ENCODE assay signal across 1 cellular context in the genomic region with DNA sequence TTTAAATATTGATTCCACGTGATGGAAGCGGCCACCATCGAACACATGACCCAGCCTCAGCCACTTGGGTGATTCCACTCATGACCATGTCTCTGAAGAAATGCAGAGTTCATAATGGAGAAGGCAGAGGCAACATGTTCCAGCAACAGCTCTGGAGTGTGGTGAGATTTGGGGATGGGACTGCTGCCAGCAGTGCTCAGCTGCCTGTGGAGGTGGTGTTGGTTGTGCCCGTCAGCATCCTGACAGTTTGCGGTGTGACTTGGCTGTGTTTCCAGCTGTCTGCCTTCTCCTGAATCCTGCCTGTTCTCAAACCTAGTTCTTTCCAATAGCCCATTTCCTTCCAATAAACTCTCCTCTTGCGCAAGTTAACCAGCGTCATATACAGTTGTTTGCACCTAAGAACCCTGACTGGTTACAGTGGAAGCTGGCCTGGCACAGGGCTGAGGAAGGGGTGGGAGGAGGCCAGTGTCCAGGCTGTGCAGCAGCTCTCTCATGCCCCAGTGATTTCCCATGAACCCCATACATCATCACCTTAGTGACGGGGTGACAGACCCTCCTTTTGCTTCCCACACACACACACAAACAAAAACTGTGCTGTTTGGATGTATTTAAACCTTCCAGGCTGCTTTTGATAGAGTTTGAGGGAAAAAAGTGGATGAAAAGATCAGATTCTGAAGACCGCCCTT.
TF ChIP-seq lines count a peak whose summit lies in the region.

No MANE protein-coding gene starts in this region.

TF ChIP-seq in H1, 55 proteins besides CTCF, POLR2A, EP300 and RAD21:
- TF ChIP-seq CEBPB (IDR thresholded peaks at IDR 0.05; ENCODE audit: low read depth, low read length) (no peak), JUND (IDR thresholded peaks at IDR 0.05; ENCODE audit: low read length) (no peak), KDM5A (IDR thresholded peaks at IDR 0.05; ENCODE audit: low read length) (no peak), SIRT6 (IDR thresholded peaks at IDR 0.05; ENCODE audit: low read length) (no peak), EGR1 (IDR thresholded peaks at IDR 0.05; ENCODE audit: borderline replicate concordance, low read depth, low read length) (no peak), CREB1 (IDR thresholded peaks at IDR 0.05) (no peak), SP2 (IDR thresholded peaks at IDR 0.05; ENCODE audit: low read length) (no peak)
